In genomic region chr4:27506401-27506800, GRCh38 we compare ENCODE assay signal across 8 cellular contexts.
"Had no signal": no experiment of that assay in that cellular context is flagged by ENCODE, and none has a peak within 500 bp of the region (broad histone marks: within the 10 kb centered on the region; RNA-seq: fewer than 3 reads in every experiment).

No MANE protein-coding gene starts in this region.

- H3K4me3 ChIP-seq: GM23338, HAP-1, K562 had no signal

- H3K36me3 ChIP-seq: HAP-1 had no signal

- H3K4me2 ChIP-seq: GM23338 had no signal

- H2AFZ ChIP-seq: GM23338 had no signal

- H3K4me1 Mint-ChIP-seq: GM23338 had no signal

- H3K4me3 Mint-ChIP-seq: GM23338, HFFc6 had no signal

- H3K9me3 ChIP-seq: HAP-1 had no signal

- H3K9me3 Mint-ChIP-seq: GM23338 had no signal

- H3K4me1 ChIP-seq: HAP-1 had no signal

- H3K27ac Mint-ChIP-seq: GM23338, HFFc6 had no signal

- DNase-seq: H7, HFFc6, IMR-90, KG1 had no signal

- ATAC-seq: GM23338, HCT116, K562 had no signal
